8 cellular contexts compared by ENCODE assay signal in genomic region chr9:124202447-124202971, GRCh38. TPM values are rescaled to one million over a fixed set of nuclear protein-coding genes. Genes with fewer than 3 reads are reported as not detected.
A peak's percentile ranks its signal among the peaks of the same experiment; 100 is the strongest.
DNase-seq lines count a peak whose midpoint lies in the region; ATAC-seq, FAIRE-seq and TF ChIP-seq lines count a peak whose summit lies in the region.

No MANE protein-coding gene starts in this region.

- TF ChIP-seq POLR2A in H54 (IDR thresholded peaks at IDR 0.05; ENCODE audit: low read depth, low read length) = no peak
- TF ChIP-seq POLR2A in sigmoid colon (IDR thresholded peaks at IDR 0.05) = no peak

- H3K9me3 ChIP-seq in sigmoid colon = no peaks in the 10 kb centered on the region

- intact Hi-C loops in sigmoid colon (cut with DNase I) = no loop called here

- peaks cover 0 to 4% of the 10 kb centered on the region in 2 donors for H3K9me3 Mint-ChIP-seq in stimulated activated naive CD8-positive, alpha-beta T cell treated with anti-CD3 and anti-CD28 coated beads, Interleukin-15, amount 100 ng/mL, for 72 hours

- peaks cover 13% of the 10 kb centered on the region for H3K27me3 Mint-ChIP-seq in stimulated activated naive CD8-positive, alpha-beta T cell treated with anti-CD3 and anti-CD28 coated beads, Interleukin-15, amount 100 ng/mL, for 72 hours

- peak overlapping the region; percentile 79 to 96 for H3K27ac Mint-ChIP-seq in stimulated activated naive CD8-positive, alpha-beta T cell treated with anti-CD3 and anti-CD28 coated beads, Interleukin-15, amount 100 ng/mL, for 72 hours

- no peaks in the 10 kb centered on the region for H3K27me3 ChIP-seq in sigmoid colon

- no peaks in the 10 kb centered on the region for H3K36me3 ChIP-seq in sigmoid colon

- H3K27ac ChIP-seq in sigmoid colon = no peak overlapping the region

- no peak for TF ChIP-seq EP300 in sigmoid colon (IDR thresholded peaks at IDR 0.05)

- DNase-seq in NOMO-1 treated with dmso at 0.1 percent for 144 hours (lab: John Stamatoyannopoulos, UW; ENCODE audit: unreplicated experiment) = peak; percentile 100
- peak; percentile 91 to 92 for DNase-seq in activated T-cell treated with anti-CD3 and anti-CD28 coated beads, Interleukin-2, amount 50 U/mL, for 48 hours
- DNase-seq in medulla oblongata (ENCODE audit: extremely low spot score) = peak; percentile 82
- peak; percentile 85 to 91 for DNase-seq in stimulated activated naive CD8-positive, alpha-beta T cell treated with anti-CD3 and anti-CD28 coated beads, Interleukin-15, amount 100 ng/mL, for 72 hours
- no peak for DNase-seq in H54 (ENCODE audit: insufficient read length, low spot score)
- DNase-seq in sigmoid colon = no peak

- H3K4me3 Mint-ChIP-seq in stimulated activated naive CD8-positive, alpha-beta T cell treated with anti-CD3 and anti-CD28 coated beads, Interleukin-15, amount 100 ng/mL, for 72 hours = peak overlapping the region; percentile 73 to 75

- peak; percentile 45 for ATAC-seq in GM18499 (IDR thresholded peaks at IDR 0.05; ENCODE audit: insufficient read depth, unreplicated experiment)
- ATAC-seq in HG02763 (IDR thresholded peaks at IDR 0.05; ENCODE audit: unreplicated experiment) = peak; percentile 68
- peak; percentile 99 for ATAC-seq in stimulated activated naive CD8-positive, alpha-beta T cell treated with anti-CD3 and anti-CD28 coated beads, Interleukin-15, amount 100 ng/mL, for 72 hours

- peaks cover 79% of the 10 kb centered on the region for H3K4me1 Mint-ChIP-seq in stimulated activated naive CD8-positive, alpha-beta T cell treated with anti-CD3 and anti-CD28 coated beads, Interleukin-15, amount 100 ng/mL, for 72 hours

- H3K4me3 ChIP-seq in sigmoid colon = no peak overlapping the region

- H3K4me1 ChIP-seq in sigmoid colon = no peaks in the 10 kb centered on the region

- FAIRE-seq in H54 (lab: Jason Lieb, UNC) = no peak

- 42 to 75% methylated on average over 5 of the region's 5 CpGs for WGBS in sigmoid colon, 2 donors

- TF ChIP-seq CTCF in sigmoid colon (IDR thresholded peaks at IDR 0.05) = no peak

RNA-seq across cellular contexts. Expression of gene NEK6, which starts 55.2 kb away (rescaled TPM):
- 10 to 100 TPM in 2 of 4 donors, 1 to 10 TPM in 2; 8.2 to 24.1 (median 14.2) TPM for total RNA-seq in sigmoid colon
- polyA plus RNA-seq in sigmoid colon = 10 to 100 TPM; 13.8 to 36.2 (median 24.7) TPM

Comparison
In these comparisons a context has a peak if more than half of its experiments do, and no peak if none do; other contexts are left out.
1. ATAC-seq: peak in every context shown above with its lines; median percentile 99 in stimulated activated naive CD8-positive, alpha-beta T cell treated with anti-CD3 and anti-CD28 coated beads, Interleukin-15, amount 100 ng/mL, for 72 hours; 68 in HG02763; 45 in GM18499.
2. DNase-seq: peak in NOMO-1 treated with dmso at 0.1 percent for 144 hours (single experiment), activated T-cell treated with anti-CD3 and anti-CD28 coated beads, Interleukin-2, amount 50 U/mL, for 48 hours (2 of 2), medulla oblongata (single experiment) and stimulated activated naive CD8-positive, alpha-beta T cell treated with anti-CD3 and anti-CD28 coated beads, Interleukin-15, amount 100 ng/mL, for 72 hours (2 of 2); none in H54 (single experiment) and sigmoid colon (single experiment).